ENCODE assay signal across 12 cellular contexts in the genomic region with DNA sequence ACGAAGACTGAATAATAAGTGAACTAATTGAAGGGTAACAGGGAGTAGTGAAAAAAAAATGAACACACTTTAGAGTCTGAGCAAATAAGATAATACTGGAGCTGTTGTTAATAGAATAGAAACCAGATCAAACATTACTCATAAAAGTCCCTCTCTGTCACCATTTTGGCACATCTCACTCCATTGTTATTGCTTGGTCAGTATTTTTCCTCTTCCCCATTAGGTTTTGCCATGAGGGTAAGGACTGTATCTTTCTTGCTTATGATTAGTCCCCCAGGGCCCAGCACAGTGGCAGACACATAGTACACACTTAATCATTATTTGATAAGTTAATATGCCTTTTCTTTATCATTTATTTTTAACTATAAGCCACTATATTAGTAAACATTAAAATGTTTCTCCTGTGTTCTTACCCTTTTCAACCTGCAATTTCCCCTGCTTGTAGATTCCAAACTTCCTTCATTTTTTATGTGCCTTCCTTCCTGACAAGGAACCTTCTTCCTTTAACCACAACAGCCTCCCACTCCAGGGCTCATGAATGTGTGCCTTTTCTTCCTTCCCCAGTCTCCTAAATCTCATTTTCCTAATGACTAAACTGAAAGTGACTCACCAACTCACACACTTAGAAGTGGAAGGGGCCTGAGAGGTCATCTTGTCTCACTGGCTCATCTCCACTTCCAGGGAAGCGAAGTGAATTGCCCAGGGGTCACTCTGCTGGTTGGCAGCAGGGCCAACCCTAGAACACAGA.
DNase-seq lines count a peak whose midpoint lies in the region; ATAC-seq, FAIRE-seq and TF ChIP-seq lines count a peak whose summit lies in the region.
"Had no signal": no experiment of that assay in that cellular context is flagged by ENCODE, and none has a peak within 500 bp of the region (broad histone marks: within the 10 kb centered on the region; RNA-seq: fewer than 3 reads in every experiment).

No MANE protein-coding gene starts in this region.

- H3K27me3 ChIP-seq in HCT116 (ENCODE audit: insufficient read depth, low read length) (no peaks in the 10 kb centered on the region), kidney epithelial cell (ENCODE audit: control insufficient read depth, insufficient read depth, low read length) (no peaks in the 10 kb centered on the region), small intestine (ENCODE audit: control insufficient read depth in 2 of 2, insufficient read depth in 2 of 2, low read length in 2 of 2) (no peaks in the 10 kb centered on the region)
- H3K27me3 ChIP-seq: colonic mucosa had no signal

- no peaks in the 10 kb centered on the region for H4K20me1 ChIP-seq in HCT116 (ENCODE audit: insufficient read depth)

- TF ChIP-seq RAD21 in HCT116 (IDR thresholded peaks at IDR 0.05; ENCODE audit: low read depth), result peak; percentile 48

- intact Hi-C loops in HCT116 (cut with micrococcal nuclease), result no loop called here
- intact Hi-C loops in activated T-helper 2 cell treated with anti-CD3 and anti-CD28 coated beads, Interferon-gamma antibody, Interleukin-2, Interleukin-4, amounts not matched to agents 10 μg/mL and 5 μg/mL and 100 μg/mL, durations not matched to agents 14 hours and 24 hours and 36 hours (cut with micrococcal nuclease), result no loop called here

- no peak for TF ChIP-seq CTCF in HCT116 (IDR thresholded peaks at IDR 0.05 in 2 of 3, conservative IDR thresholded peaks at IDR 0.05 in 1 of 3; ENCODE audit: borderline replicate concordance in 1 of 3, insufficient read depth in 1 of 3, low read depth in 2 of 3, low read length in 2 of 3)
- TF ChIP-seq CTCF in astrocyte of the spinal cord (IDR thresholded peaks at IDR 0.05; ENCODE audit: low read depth, low read length), result no peak
- no peak for TF ChIP-seq CTCF in kidney epithelial cell (IDR thresholded peaks at IDR 0.05; ENCODE audit: insufficient read depth, low read length, poor library complexity, severe bottlenecking)
- TF ChIP-seq CTCF in GM13977 (IDR thresholded peaks at IDR 0.05; ENCODE audit: extremely low read depth, insufficient read depth, missing control alignments), result no peak

- H3K36me3 ChIP-seq in HCT116 (ENCODE audit: control insufficient read depth in 1 of 2, insufficient read depth in 2 of 2, low read length in 2 of 2), result no peaks in the 10 kb centered on the region
- H3K36me3 ChIP-seq in kidney epithelial cell (ENCODE audit: control insufficient read depth, insufficient read depth, low read length), result no peaks in the 10 kb centered on the region
- H3K36me3 ChIP-seq in small intestine (ENCODE audit: control insufficient read depth in 2 of 2, insufficient read depth in 2 of 2, low read length in 2 of 2), result no peaks in the 10 kb centered on the region
- H3K36me3 ChIP-seq: colonic mucosa had no signal

- H3K4me1 ChIP-seq in HCT116 (ENCODE audit: control insufficient read depth in 1 of 2, insufficient read depth in 2 of 2, low read length in 2 of 2) (peaks cover 17 to 39% of the 10 kb centered on the region in 2 experiments), small intestine (ENCODE audit: control insufficient read depth in 2 of 2, insufficient read depth in 1 of 2, low read depth in 1 of 2, low read length in 1 of 2) (peaks cover 0 to 2% of the 10 kb centered on the region in 2 donors)
- H3K4me1 ChIP-seq: colonic mucosa had no signal

- CTCF ChIA-PET in HCT116 (lab: Charles Lee), result interaction anchor here (1.6 kb wide), 1 partner anchor 89 kb away, joined by 4 read pairs; no protein-coding TSS in a partner anchor

- peak overlapping the region; percentile 39 for H3K9ac ChIP-seq in HCT116 (ENCODE audit: low read length)

- peak overlapping the region in 1 of 2 experiments; percentile 10; a peak in 2 of 4 replicates for H3K4me3 ChIP-seq in HCT116 (replicated peaks in 1 of 2; ENCODE audit: low read depth in 1 of 2, low read length in 2 of 2)
- H3K4me3 ChIP-seq in astrocyte of the spinal cord (ENCODE audit: low read depth, low read length), result no peak overlapping the region
- no peak overlapping the region for H3K4me3 ChIP-seq in kidney epithelial cell (ENCODE audit: low read depth, low read length)
- no peak overlapping the region for H3K4me3 ChIP-seq in small intestine (ENCODE audit: low read depth in 1 of 2, low read length in 2 of 2)
- H3K4me3 ChIP-seq: colonic mucosa had no signal

- no peaks in the 10 kb centered on the region for H3K9me2 ChIP-seq in HCT116 (ENCODE audit: insufficient read depth)

- H3K36me3 Mint-ChIP-seq in activated T-helper 2 cell treated with anti-CD3 and anti-CD28 coated beads, Interferon-gamma antibody, Interleukin-2, Interleukin-4, amounts not matched to agents 10 μg/mL and 5 μg/mL and 100 μg/mL, durations not matched to agents 14 hours and 24 hours and 36 hours (ENCODE audit: low read depth), result no peaks in the 10 kb centered on the region

- no peaks in the 10 kb centered on the region for H3K27me3 Mint-ChIP-seq in activated T-helper 2 cell treated with anti-CD3 and anti-CD28 coated beads, Interferon-gamma antibody, Interleukin-2, Interleukin-4, amounts not matched to agents 10 μg/mL and 5 μg/mL and 100 μg/mL, durations not matched to agents 14 hours and 24 hours and 36 hours (ENCODE audit: low read depth)

- H3K9me3 ChIP-seq in HCT116 (ENCODE audit: control insufficient read depth in 1 of 2, insufficient read depth in 1 of 2, low read depth in 1 of 2, low read length in 2 of 2) (no peaks in the 10 kb centered on the region), small intestine (ENCODE audit: control insufficient read depth, low read depth) (no peaks in the 10 kb centered on the region)
- H3K9me3 ChIP-seq: colonic mucosa had no signal

- TSS peak; percentile 83 for BruUV-seq in HCT116 (replicated peaks; lab: Mats Ljungman, UMichigan)

- RAD21 ChIA-PET in HCT116 (lab: Charles Lee; ENCODE audit: low non-redundant PET in 1 of 2, low total read pairs in 2 of 2, uncharacterized antibody in 2 of 2, unreplicated experiment in 2 of 2), result no interaction called here

- no peak overlapping the region for H3K4me3 Mint-ChIP-seq in activated T-helper 2 cell treated with anti-CD3 and anti-CD28 coated beads, Interferon-gamma antibody, Interleukin-2, Interleukin-4, amounts not matched to agents 10 μg/mL and 5 μg/mL and 100 μg/mL, durations not matched to agents 14 hours and 24 hours and 36 hours (ENCODE audit: low read depth)

- peak; percentile 94 for ATAC-seq in HCT116
- no peak for ATAC-seq in GM19351 (IDR thresholded peaks at IDR 0.05; ENCODE audit: unreplicated experiment)

- no peak for TF ChIP-seq POLR2A in HCT116 (IDR thresholded peaks at IDR 0.05; ENCODE audit: borderline replicate concordance, extremely low read depth, insufficient read depth, insufficient read length)

- no peak for FAIRE-seq in small intestine (lab: Jason Lieb, UNC)

- H3K4me2 ChIP-seq in HCT116 (ENCODE audit: low read length), result peak overlapping the region; percentile 60

- H3K27ac ChIP-seq in HCT116 (ENCODE audit: low read depth, low read length) (peak overlapping the region; percentile 84), small intestine (ENCODE audit: low read depth in 1 of 2, low read length in 1 of 2) (no peak overlapping the region)
- H3K27ac ChIP-seq: colonic mucosa had no signal

- H3K4me1 Mint-ChIP-seq in activated T-helper 2 cell treated with anti-CD3 and anti-CD28 coated beads, Interferon-gamma antibody, Interleukin-2, Interleukin-4, amounts not matched to agents 10 μg/mL and 5 μg/mL and 100 μg/mL, durations not matched to agents 14 hours and 24 hours and 36 hours (ENCODE audit: low read depth), result peaks cover 8% of the 10 kb centered on the region

- POLR2A ChIA-PET in HCT116 (lab: Charles Lee), result interaction anchor here (0.7 to 1.0 kb wide), 3 partner anchors 17 to 97 kb away, joined by 3 to 4 read pairs (median 4); partner anchors contain the start of gene HAS3

- no peaks in the 10 kb centered on the region for H3K79me2 ChIP-seq in HCT116 (ENCODE audit: insufficient read depth, low read length)

- H3K27ac Mint-ChIP-seq in activated T-helper 2 cell treated with anti-CD3 and anti-CD28 coated beads, Interferon-gamma antibody, Interleukin-2, Interleukin-4, amounts not matched to agents 10 μg/mL and 5 μg/mL and 100 μg/mL, durations not matched to agents 14 hours and 24 hours and 36 hours, result no peak overlapping the region

- in situ Hi-C loops in ACHN (cut with HindIII; ENCODE audit: low pct_ligation_motif_present, low pct_unique_long_range_greater_than_20kb, low sequenced_read_pairs) (no loop called here), astrocyte of the spinal cord (cut with HindIII; ENCODE audit: low sequenced_read_pairs) (no loop called here), GM13977 (cut with MboI; ENCODE audit: low pct_unique_long_range_greater_than_20kb, low sequenced_read_pairs, unreplicated experiment) (no loop called here)

- peak; percentile 80 for DNase-seq in ACHN
- DNase-seq in HCT116 (ENCODE audit: low read depth, low spot score), result peak; percentile 82
- peak; percentile 70 for DNase-seq in astrocyte of the spinal cord (ENCODE audit: low read depth, low spot score)
- DNase-seq in kidney epithelial cell (ENCODE audit: low read depth), result peak; percentile 64
- DNase-seq in GM13977 (ENCODE audit: low spot score), result no peak
- DNase-seq in small intestine, result no peak
- no peak for DNase-seq in activated T-helper 2 cell treated with anti-CD3 and anti-CD28 coated beads, Interferon-gamma antibody, Interleukin-2, Interleukin-4, amounts not matched to agents 10 μg/mL and 5 μg/mL and 100 μg/mL, durations not matched to agents 14 hours and 24 hours and 36 hours (ENCODE audit: low spot score)
- DNase-seq: activated CD4-positive, alpha-beta T cell treated with anti-CD3 and anti-CD28 coated beads for 1 hour; colonic mucosa; DMS153; NCI-H345 had no signal

- H3K9me3 Mint-ChIP-seq in activated T-helper 2 cell treated with anti-CD3 and anti-CD28 coated beads, Interferon-gamma antibody, Interleukin-2, Interleukin-4, amounts not matched to agents 10 μg/mL and 5 μg/mL and 100 μg/mL, durations not matched to agents 14 hours and 24 hours and 36 hours, result no peaks in the 10 kb centered on the region

- WGBS in small intestine, 3 donors, result 73 to 85% (median 81%) methylated on average over 2 of the region's 2 CpGs

- no peak overlapping the region for H2AFZ ChIP-seq in HCT116 (ENCODE audit: low read depth, low read length, poor library complexity, severe bottlenecking)

TF ChIP-seq in HCT116, 20 proteins besides CTCF, POLR2A, EP300 and RAD21 (continues in another document):
- peak; percentile 43; the same call in 1 of the 2 replicates for TF ChIP-seq POLR2AphosphoS5 (IDR thresholded peaks at IDR 0.05; ENCODE audit: low read depth, low read length)
- peak; percentile 94 for TF ChIP-seq JUND (IDR thresholded peaks at IDR 0.05)
- peak; percentile 60; the same call in 1 of the 2 replicates for TF ChIP-seq SIN3A (IDR thresholded peaks at IDR 0.05; ENCODE audit: low read depth)
- peak; percentile 98 for TF ChIP-seq CBX3 (IDR thresholded peaks at IDR 0.05; ENCODE audit: low read depth)

Comparison
In these comparisons a context has a peak if more than half of its experiments do, and no peak if none do; other contexts are left out.
1. DNase-seq: peak in ACHN (single experiment), HCT116 (single experiment), astrocyte of the spinal cord (single experiment) and kidney epithelial cell (single experiment); none in GM13977 (single experiment), small intestine (single experiment) and activated T-helper 2 cell treated with anti-CD3 and anti-CD28 coated beads, Interferon-gamma antibody, Interleukin-2, Interleukin-4, amounts not matched to agents 10 μg/mL and 5 μg/mL and 100 μg/mL, durations not matched to agents 14 hours and 24 hours and 36 hours (single experiment).